1 cellular context compared by ENCODE assay signal in genomic region chr13:20681476-20681875, GRCh38. TPM values are rescaled to one million over a fixed set of nuclear protein-coding genes. Genes with fewer than 3 reads are reported as not detected.
"Had no signal": no experiment of that assay in that cellular context is flagged by ENCODE, and none has a peak within 500 bp of the region (broad histone marks: within the 10 kb centered on the region; RNA-seq: fewer than 3 reads in every experiment).

No MANE protein-coding gene starts in this region.

RNA-seq across cellular contexts. Expression of gene IL17D, which starts 22.0 kb away (rescaled TPM):
- total RNA-seq: mononuclear cell had no signal
